13 cellular contexts compared by ENCODE assay signal in genomic region chr6:81787313-81788068, GRCh38. TPM values are rescaled to one million over a fixed set of nuclear protein-coding genes. Genes with fewer than 3 reads are reported as not detected.
DNase-seq lines count a peak whose midpoint lies in the region; ATAC-seq and TF ChIP-seq lines count a peak whose summit lies in the region.
"Had no signal": no experiment of that assay in that cellular context is flagged by ENCODE, and none has a peak within 500 bp of the region (broad histone marks: within the 10 kb centered on the region; RNA-seq: fewer than 3 reads in every experiment).

No MANE protein-coding gene starts in this region.

- no peaks in the 10 kb centered on the region for H3K27me3 ChIP-seq in left lung
- H3K27me3 ChIP-seq in adrenal gland, result no peaks in the 10 kb centered on the region
- H3K27me3 ChIP-seq: upper lobe of right lung had no signal

- H3K36me3 ChIP-seq in left lung, result no peaks in the 10 kb centered on the region
- H3K36me3 ChIP-seq in adrenal gland (replicated peaks in 1 of 2), result no peaks in the 10 kb centered on the region
- H3K36me3 ChIP-seq: upper lobe of right lung had no signal

- no peak overlapping the region for H3K4me3 ChIP-seq in astrocyte of the spinal cord (ENCODE audit: low read depth, low read length)
- H3K4me3 ChIP-seq in left lung, result no peak overlapping the region
- H3K4me3 ChIP-seq in adrenal gland, result no peak overlapping the region
- H3K4me3 ChIP-seq: upper lobe of right lung had no signal

- H3K9me3 ChIP-seq in left lung, result no peaks in the 10 kb centered on the region
- H3K9me3 ChIP-seq in adrenal gland (replicated peaks in 1 of 3), result no peaks in the 10 kb centered on the region
- H3K9me3 ChIP-seq: upper lobe of right lung had no signal

- no peak for TF ChIP-seq POLR2A in adrenal gland (IDR thresholded peaks at IDR 0.05)

- H3K4me1 ChIP-seq in left lung, result peaks cover 0 to 15% of the 10 kb centered on the region in 2 donors
- H3K4me1 ChIP-seq in adrenal gland (replicated peaks in 1 of 2), result peaks cover 6 to 26% of the 10 kb centered on the region in 2 donors

- DNase-seq in astrocyte of the spinal cord (ENCODE audit: low read depth, low spot score) (peak; percentile 59), left lung (no peak), adrenal gland (no peak), cortex of kidney (lab: John Stamatoyannopoulos, UW) (no peak), NCI-H524 treated with DMSO at 0.1 percent for 48 hours (lab: John Stamatoyannopoulos, UW) (no peak)
- DNase-seq: activated CD8-positive, alpha-beta memory T cell treated with anti-CD3 and anti-CD28 coated beads, Interleukin-2, amount 50 U/mL, for 4 hours; activated naive CD8-positive, alpha-beta T cell treated with anti-CD3 and anti-CD28 coated beads, Interleukin-2, amount 50 U/mL, for 24 hours; DMS79 treated with DMSO at 0.1 percent for 48 hours; NCI-H187 treated with DMSO at 0.1 percent for 48 hours; upper lobe of right lung had no signal

- intact Hi-C loops in left lung (cut with DNase I) (no loop called here), adrenal gland (cut with DNase I) (no loop called here)

- 43 to 52% (median 45%) methylated on average over 3 of the region's 3 CpGs for WGBS in adrenal gland, 4 donors

- H3K27ac ChIP-seq in 22Rv1, result peak overlapping the region; percentile 61
- peak overlapping the region in 1 of 2 donors; percentile 8 for H3K27ac ChIP-seq in left lung
- H3K27ac ChIP-seq in adrenal gland, result peak overlapping the region in 1 of 5 donors; percentile 48
- H3K27ac ChIP-seq: upper lobe of right lung had no signal

- ATAC-seq in HG03432 (IDR thresholded peaks at IDR 0.05; ENCODE audit: unreplicated experiment), result peak; percentile 50
- ATAC-seq in left lung, result peak; percentile 78
- ATAC-seq in GM21717 (IDR thresholded peaks at IDR 0.05; ENCODE audit: unreplicated experiment), result no peak
- ATAC-seq: activated naive CD8-positive, alpha-beta T cell treated with anti-CD3 and anti-CD28 coated beads, Interleukin-2, amount 50 U/mL, for 24 hours; upper lobe of right lung had no signal

- in situ Hi-C loops in astrocyte of the spinal cord (cut with HindIII; ENCODE audit: low sequenced_read_pairs), result no loop called here

- TF ChIP-seq CTCF in 22Rv1 (IDR thresholded peaks at IDR 0.05), result no peak
- TF ChIP-seq CTCF in astrocyte of the spinal cord (IDR thresholded peaks at IDR 0.05; ENCODE audit: low read depth, low read length), result no peak
- TF ChIP-seq CTCF in left lung (IDR thresholded peaks at IDR 0.05), result no peak
- TF ChIP-seq CTCF in adrenal gland (IDR thresholded peaks at IDR 0.05), result no peak

RNA-seq across cellular contexts. Expression of gene TENT5A, which starts 35.0 kb away (rescaled TPM):
- 10 to 100 TPM; 15.2 to 23.2 TPM for total RNA-seq in left lung
- 10 to 100 TPM in 6 of 8 donors, 1 to 10 TPM in 2; 4.4 to 24.6 (median 17.8) TPM for total RNA-seq in adrenal gland
- 10 to 100 TPM; 11.3 to 18.1 (median 11.5) TPM for polyA plus RNA-seq in adrenal gland
